ENCODE assay signal across 5 cellular contexts in the genomic region with DNA sequence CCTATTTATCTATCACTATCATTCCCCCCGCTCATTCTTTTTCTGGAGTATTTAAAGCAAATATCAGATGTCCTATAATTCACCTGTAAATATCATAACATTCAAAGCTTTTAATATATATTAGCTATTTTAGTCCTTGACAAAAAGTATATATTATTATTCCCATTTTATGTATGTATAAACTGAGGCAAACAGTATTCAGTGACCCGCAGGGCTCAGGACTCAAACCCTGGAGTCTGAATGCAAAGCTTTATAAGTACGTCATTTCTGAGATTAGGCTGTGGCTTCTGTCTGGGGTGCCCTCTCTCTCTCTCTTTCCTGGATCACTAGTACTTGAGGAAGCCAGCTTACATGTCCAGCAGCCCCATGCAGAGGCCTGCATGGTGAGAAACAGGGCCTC.
"Had no signal": no experiment of that assay in that cellular context is flagged by ENCODE, and none has a peak within 500 bp of the region (broad histone marks: within the 10 kb centered on the region; RNA-seq: fewer than 3 reads in every experiment).

No MANE protein-coding gene starts in this region.

- H3K27ac ChIP-seq: HL-60 had no signal

- FAIRE-seq: HTR-8/SVneo had no signal

- DNase-seq: IMR-90, KBM-7, KG1 had no signal
